In genomic region chr14:69701857-69702256, GRCh38 we compare ENCODE assay signal across 1 cellular context.
A peak's percentile ranks its signal among the peaks of the same experiment; 100 is the strongest.
TF ChIP-seq lines count a peak whose summit lies in the region.

No MANE protein-coding gene starts in this region.

TF ChIP-seq in K562, 482 proteins besides CTCF, POLR2A, EP300 and RAD21 (continued from another document and continues in another):
- TF ChIP-seq NUFIP1 (IDR thresholded peaks at IDR 0.05; ENCODE audit: partially characterized antibody) (no peak), MYNN (IDR thresholded peaks at IDR 0.05) (peak; percentile 93), MYNN (CRISPR knock-in tag; IDR thresholded peaks at IDR 0.05) (no peak), SUPT5H (IDR thresholded peaks at IDR 0.05) (no peak), ZNF347 (CRISPR knock-in tag; IDR thresholded peaks at IDR 0.05; ENCODE audit: low read depth) (no peak), NCOA6 (IDR thresholded peaks at IDR 0.05) (no peak), KDM2B (CRISPR knock-in tag; IDR thresholded peaks at IDR 0.05) (no peak), HMGN3 (IDR thresholded peaks at IDR 0.05; ENCODE audit: borderline replicate concordance, extremely low read depth, insufficient read length, low read depth, low read length) (no peak), RBM39 (optimal IDR thresholded peaks at IDR 0.05; ENCODE audit: low read depth, low read length) (no peak), ZNF639 (CRISPR knock-in tag; conservative IDR thresholded peaks at IDR 0.05 in 1 of 2, IDR thresholded peaks at IDR 0.05 in 1 of 2) (no peak; a peak in 2 of 4 replicates), NFRKB (IDR thresholded peaks at IDR 0.05; ENCODE audit: low read depth) (no peak), MAX (CRISPR knock-in tag; IDR thresholded peaks at IDR 0.05) (no peak), CHCHD3 (CRISPR knock-in tag; IDR thresholded peaks at IDR 0.05) (no peak), NCOA2 (IDR thresholded peaks at IDR 0.05; ENCODE audit: partially characterized antibody in 2 of 2) (no peak), HMBOX1 (IDR thresholded peaks at IDR 0.05) (no peak), LCOR (CRISPR knock-in tag; IDR thresholded peaks at IDR 0.05) (no peak), SAFB2 (IDR thresholded peaks at IDR 0.05; ENCODE audit: borderline replicate concordance, low read depth, low read length, severe bottlenecking) (no peak), ARID3A (IDR thresholded peaks at IDR 0.05; ENCODE audit: borderline replicate concordance, low read depth, low read length) (no peak), GTF2A2 (tag; IDR thresholded peaks at IDR 0.05) (no peak), NCOR1 (IDR thresholded peaks at IDR 0.05) (peak; percentile 80), TBP (optimal IDR thresholded peaks at IDR 0.05; ENCODE audit: low read depth, low read length) (no peak), KLF16 (IDR thresholded peaks at IDR 0.05) (peak; percentile 71), HBP1 (CRISPR knock-in tag; IDR thresholded peaks at IDR 0.05) (no peak), ZSCAN29 (IDR thresholded peaks at IDR 0.05) (no peak), NR2F6 (CRISPR knock-in tag; IDR thresholded peaks at IDR 0.05) (no peak), ESRRA (IDR thresholded peaks at IDR 0.05; ENCODE audit: borderline replicate concordance, low read depth) (no peak), ZNF592 (IDR thresholded peaks at IDR 0.05) (peak; percentile 95), RBBP5 (IDR thresholded peaks at IDR 0.05; ENCODE audit: borderline replicate concordance, insufficient read depth, low read length, poor library complexity, severe bottlenecking) (peak; percentile 10), IRF9 (tag; IDR thresholded peaks at IDR 0.05) (no peak), MECOM (CRISPR knock-in tag; IDR thresholded peaks at IDR 0.05) (no peak), ZNF280A (IDR thresholded peaks at IDR 0.05; ENCODE audit: low read depth, partially characterized antibody) (no peak), ZNF766 (CRISPR knock-in tag; conservative IDR thresholded peaks at IDR 0.05) (peak; percentile 50; the same call in 1 of the 2 replicates), SETDB1 (IDR thresholded peaks at IDR 0.05; ENCODE audit: low read length) (no peak)
- TF ChIP-seq, protein P1, sequence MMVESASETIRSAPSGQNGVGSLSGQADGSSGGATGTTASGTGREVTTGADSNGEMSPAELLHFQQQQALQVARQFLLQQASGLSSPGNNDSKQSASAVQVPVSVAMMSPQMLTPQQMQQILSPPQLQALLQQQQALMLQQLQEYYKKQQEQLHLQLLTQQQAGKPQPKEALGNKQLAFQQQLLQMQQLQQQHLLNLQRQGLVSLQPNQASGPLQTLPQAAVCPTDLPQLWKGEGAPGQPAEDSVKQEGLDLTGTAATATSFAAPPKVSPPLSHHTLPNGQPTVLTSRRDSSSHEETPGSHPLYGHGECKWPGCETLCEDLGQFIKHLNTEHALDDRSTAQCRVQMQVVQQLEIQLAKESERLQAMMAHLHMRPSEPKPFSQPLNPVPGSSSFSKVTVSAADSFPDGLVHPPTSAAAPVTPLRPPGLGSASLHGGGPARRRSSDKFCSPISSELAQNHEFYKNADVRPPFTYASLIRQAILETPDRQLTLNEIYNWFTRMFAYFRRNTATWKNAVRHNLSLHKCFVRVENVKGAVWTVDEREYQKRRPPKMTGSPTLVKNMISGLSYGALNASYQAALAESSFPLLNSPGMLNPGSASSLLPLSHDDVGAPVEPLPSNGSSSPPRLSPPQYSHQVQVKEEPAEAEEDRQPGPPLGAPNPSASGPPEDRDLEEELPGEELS (CRISPR knock-in tag; IDR thresholded peaks at IDR 0.05; ENCODE audit: borderline replicate concordance) = no peak
